Comparison of ENCODE assay signal across 1 cellular context in the genomic region with DNA sequence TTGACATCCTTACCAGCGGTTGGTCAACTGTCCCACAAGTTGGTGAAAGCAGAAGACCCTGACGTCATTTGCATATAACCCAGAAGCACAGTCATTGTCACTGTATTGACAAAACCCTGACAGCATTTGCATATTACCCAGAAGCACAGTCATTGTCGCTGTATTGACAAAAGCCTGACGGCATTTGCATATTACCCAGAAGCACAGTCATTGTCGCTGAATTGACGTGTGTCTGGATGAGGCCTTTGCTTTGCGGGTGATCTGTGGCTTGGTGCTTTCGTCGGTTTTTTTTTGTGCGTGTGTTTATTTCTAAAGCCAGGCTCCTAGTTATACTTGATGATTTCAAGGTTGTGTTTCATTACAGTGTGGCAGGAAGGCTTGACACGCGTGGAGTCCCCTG.
A peak's percentile ranks its signal among the peaks of the same experiment; 100 is the strongest.
TF ChIP-seq lines count a peak whose summit lies in the region.

No MANE protein-coding gene starts in this region.

TF ChIP-seq in HepG2, 621 proteins besides CTCF, POLR2A, EP300 and RAD21 (continued from another document):
- TF ChIP-seq CREB1 (IDR thresholded peaks at IDR 0.05) (peak; percentile 29; the same call in 1 of the 2 replicates), CREB1 (CRISPR knock-in tag; IDR thresholded peaks at IDR 0.05) (no peak), NR2F1 (CRISPR knock-in tag; IDR thresholded peaks at IDR 0.05) (no peak), RBFOX2 (IDR thresholded peaks at IDR 0.05; ENCODE audit: low read depth, low read length) (no peak)
TF ChIP-seq in HepG2: peak in this region for 1.
